ENCODE assay signal across 1 cellular context in the genomic region with DNA sequence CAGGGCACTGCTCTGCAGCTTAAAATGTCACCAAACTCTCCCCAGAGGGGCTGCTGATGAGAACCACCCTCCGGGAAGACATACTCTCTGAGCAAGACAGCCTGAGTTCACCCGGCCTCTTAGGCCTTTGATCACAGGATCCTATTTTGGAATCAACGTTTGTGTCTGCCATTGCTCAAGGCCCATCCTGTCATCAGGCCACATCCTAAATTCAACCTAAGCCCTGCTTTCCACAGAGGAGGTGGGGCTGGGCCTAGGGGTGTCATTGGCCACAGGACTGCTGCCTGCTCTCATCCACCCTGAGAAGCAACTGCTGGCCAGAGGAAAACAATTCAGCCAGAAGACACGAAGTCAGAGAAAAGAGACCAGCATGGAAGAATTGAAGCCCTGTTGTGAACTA.
TF ChIP-seq lines count a peak whose summit lies in the region.

No MANE protein-coding gene starts in this region.

TF ChIP-seq in GM23338, 12 proteins besides CTCF, POLR2A, EP300 and RAD21 (continued from another document):
- TF ChIP-seq, protein P1, sequence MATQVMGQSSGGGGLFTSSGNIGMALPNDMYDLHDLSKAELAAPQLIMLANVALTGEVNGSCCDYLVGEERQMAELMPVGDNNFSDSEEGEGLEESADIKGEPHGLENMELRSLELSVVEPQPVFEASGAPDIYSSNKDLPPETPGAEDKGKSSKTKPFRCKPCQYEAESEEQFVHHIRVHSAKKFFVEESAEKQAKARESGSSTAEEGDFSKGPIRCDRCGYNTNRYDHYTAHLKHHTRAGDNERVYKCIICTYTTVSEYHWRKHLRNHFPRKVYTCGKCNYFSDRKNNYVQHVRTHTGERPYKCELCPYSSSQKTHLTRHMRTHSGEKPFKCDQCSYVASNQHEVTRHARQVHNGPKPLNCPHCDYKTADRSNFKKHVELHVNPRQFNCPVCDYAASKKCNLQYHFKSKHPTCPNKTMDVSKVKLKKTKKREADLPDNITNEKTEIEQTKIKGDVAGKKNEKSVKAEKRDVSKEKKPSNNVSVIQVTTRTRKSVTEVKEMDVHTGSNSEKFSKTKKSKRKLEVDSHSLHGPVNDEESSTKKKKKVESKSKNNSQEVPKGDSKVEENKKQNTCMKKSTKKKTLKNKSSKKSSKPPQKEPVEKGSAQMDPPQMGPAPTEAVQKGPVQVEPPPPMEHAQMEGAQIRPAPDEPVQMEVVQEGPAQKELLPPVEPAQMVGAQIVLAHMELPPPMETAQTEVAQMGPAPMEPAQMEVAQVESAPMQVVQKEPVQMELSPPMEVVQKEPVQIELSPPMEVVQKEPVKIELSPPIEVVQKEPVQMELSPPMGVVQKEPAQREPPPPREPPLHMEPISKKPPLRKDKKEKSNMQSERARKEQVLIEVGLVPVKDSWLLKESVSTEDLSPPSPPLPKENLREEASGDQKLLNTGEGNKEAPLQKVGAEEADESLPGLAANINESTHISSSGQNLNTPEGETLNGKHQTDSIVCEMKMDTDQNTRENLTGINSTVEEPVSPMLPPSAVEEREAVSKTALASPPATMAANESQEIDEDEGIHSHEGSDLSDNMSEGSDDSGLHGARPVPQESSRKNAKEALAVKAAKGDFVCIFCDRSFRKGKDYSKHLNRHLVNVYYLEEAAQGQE (IDR thresholded peaks at IDR 0.05; ENCODE audit: unreplicated experiment) = no peak
- TF ChIP-seq CREB1 (CRISPR knock-in tag; IDR thresholded peaks at IDR 0.05; ENCODE audit: low read depth) (no peak), ETS1 (IDR thresholded peaks at IDR 0.05) (no peak), STAT1 (IDR thresholded peaks at IDR 0.05; ENCODE audit: unreplicated experiment) (no peak), EZH2 (IDR thresholded peaks at IDR 0.05; ENCODE audit: low read depth, unreplicated experiment) (no peak), EZH2phosphoT487 (IDR thresholded peaks at IDR 0.05; ENCODE audit: unreplicated experiment) (no peak)
TF ChIP-seq in GM23338: peak in this region for 0.
